In genomic region chr1:8390707-8391106, GRCh38 we compare ENCODE assay signal across 16 cellular contexts.
DNase-seq lines count a peak whose midpoint lies in the region; ATAC-seq and TF ChIP-seq lines count a peak whose summit lies in the region.
"Had no signal": no experiment of that assay in that cellular context is flagged by ENCODE, and none has a peak within 500 bp of the region (broad histone marks: within the 10 kb centered on the region; RNA-seq: fewer than 3 reads in every experiment).

No MANE protein-coding gene starts in this region.

- no peak overlapping the region for H3K4me3 Mint-ChIP-seq in activated naive CD4-positive, alpha-beta T cell treated with anti-CD3 and anti-CD28 coated beads for 36 hours
- no peak overlapping the region for H3K4me3 Mint-ChIP-seq in effector memory CD8-positive, alpha-beta T cell
- H3K4me3 Mint-ChIP-seq in stimulated activated naive B cell treated with anti-CD40 and anti-IgM and Interleukin-4, amounts not matched to agents 10 μg/mL and 1 μg/mL and 100 μg/mL, for 72 hours = peak overlapping the region in 1 of 2 donors; percentile 26
- H3K4me3 Mint-ChIP-seq: GM23338 had no signal

- no peaks in the 10 kb centered on the region for H3K9me3 Mint-ChIP-seq in activated naive CD4-positive, alpha-beta T cell treated with anti-CD3 and anti-CD28 coated beads for 36 hours
- no peaks in the 10 kb centered on the region for H3K9me3 Mint-ChIP-seq in effector memory CD8-positive, alpha-beta T cell
- no peaks in the 10 kb centered on the region for H3K9me3 Mint-ChIP-seq in stimulated activated naive B cell treated with anti-CD40 and anti-IgM and Interleukin-4, amounts not matched to agents 10 μg/mL and 1 μg/mL and 100 μg/mL, for 72 hours
- H3K9me3 Mint-ChIP-seq: GM23338 had no signal

- no peaks in the 10 kb centered on the region for H3K27me3 ChIP-seq in Karpas-422 (ENCODE audit: low read length)
- H3K27me3 ChIP-seq in foreskin keratinocyte = no peaks in the 10 kb centered on the region
- H3K27me3 ChIP-seq: gastroesophageal sphincter had no signal

- H3K4me1 ChIP-seq in Karpas-422 (ENCODE audit: low read length) (peaks cover 81% of the 10 kb centered on the region), foreskin keratinocyte (peaks cover 11% of the 10 kb centered on the region)

- no peaks in the 10 kb centered on the region for H3K9me2 ChIP-seq in Karpas-422 (replicated peaks; ENCODE audit: insufficient read depth, low read length)

- intact Hi-C loops in activated naive CD4-positive, alpha-beta T cell treated with anti-CD3 and anti-CD28 coated beads for 36 hours (cut with micrococcal nuclease) = loop anchor here (10.0 kb wide), 2 partner anchors 424 to 484 kb away; partner anchors contain the start of genes ENO1 and RERE

- TF ChIP-seq CTCF in foreskin keratinocyte (conservative IDR thresholded peaks at IDR 0.05) = no peak

- H3K27ac ChIP-seq in Karpas-422 (ENCODE audit: low read length) (peak overlapping the region; percentile 71), foreskin keratinocyte (no peak overlapping the region)
- H3K27ac ChIP-seq: epithelial cell of prostate had no signal

- peaks cover 17% of the 10 kb centered on the region for H3K36me3 Mint-ChIP-seq in activated naive CD4-positive, alpha-beta T cell treated with anti-CD3 and anti-CD28 coated beads for 36 hours (ENCODE audit: low read depth)
- H3K36me3 Mint-ChIP-seq in effector memory CD8-positive, alpha-beta T cell (ENCODE audit: insufficient read depth) = peaks cover 18% of the 10 kb centered on the region
- H3K36me3 Mint-ChIP-seq in stimulated activated naive B cell treated with anti-CD40 and anti-IgM and Interleukin-4, amounts not matched to agents 10 μg/mL and 1 μg/mL and 100 μg/mL, for 72 hours = peaks cover 33 to 58% of the 10 kb centered on the region in 2 donors

- H3K4me1 Mint-ChIP-seq in activated naive CD4-positive, alpha-beta T cell treated with anti-CD3 and anti-CD28 coated beads for 36 hours (ENCODE audit: low read depth) = peaks cover 84% of the 10 kb centered on the region
- peaks cover 48 to 64% of the 10 kb centered on the region in 2 donors for H3K4me1 Mint-ChIP-seq in effector memory CD8-positive, alpha-beta T cell (ENCODE audit: low read depth in 2 of 2)
- peaks cover 47 to 66% of the 10 kb centered on the region in 2 donors for H3K4me1 Mint-ChIP-seq in stimulated activated naive B cell treated with anti-CD40 and anti-IgM and Interleukin-4, amounts not matched to agents 10 μg/mL and 1 μg/mL and 100 μg/mL, for 72 hours

- no peak overlapping the region for H2AFZ ChIP-seq in Karpas-422 (ENCODE audit: low read length)
- H2AFZ ChIP-seq: GM23338 had no signal

- peak overlapping the region; percentile 47 for H3K27ac Mint-ChIP-seq in activated naive CD4-positive, alpha-beta T cell treated with anti-CD3 and anti-CD28 coated beads for 36 hours
- peak overlapping the region; percentile 66 to 86 for H3K27ac Mint-ChIP-seq in effector memory CD8-positive, alpha-beta T cell
- peak overlapping the region; percentile 74 for H3K27ac Mint-ChIP-seq in stimulated activated naive B cell treated with anti-CD40 and anti-IgM and Interleukin-4, amounts not matched to agents 10 μg/mL and 1 μg/mL and 100 μg/mL, for 72 hours
- H3K27ac Mint-ChIP-seq: GM23338 had no signal

- peaks cover 73% of the 10 kb centered on the region for H3K36me3 ChIP-seq in Karpas-422 (ENCODE audit: insufficient read depth, low read length)

- H3K9ac ChIP-seq in Karpas-422 (ENCODE audit: low read length) = no peak overlapping the region

- no peaks in the 10 kb centered on the region for H3K27me3 Mint-ChIP-seq in activated naive CD4-positive, alpha-beta T cell treated with anti-CD3 and anti-CD28 coated beads for 36 hours (ENCODE audit: low read depth)
- no peaks in the 10 kb centered on the region for H3K27me3 Mint-ChIP-seq in effector memory CD8-positive, alpha-beta T cell
- no peaks in the 10 kb centered on the region for H3K27me3 Mint-ChIP-seq in stimulated activated naive B cell treated with anti-CD40 and anti-IgM and Interleukin-4, amounts not matched to agents 10 μg/mL and 1 μg/mL and 100 μg/mL, for 72 hours

- CTCF ChIA-PET in activated naive CD4-positive, alpha-beta T cell treated with anti-CD3 and anti-CD28 coated beads for 36 hours (lab: Charles Lee) = interaction anchor here (0.7 to 1.3 kb wide), 2 partner anchors 9 to 131 kb away, joined by 3 to 4 read pairs; no protein-coding TSS in a partner anchor

- ATAC-seq in effector memory CD8-positive, alpha-beta T cell (replicated peaks) = no peak
- ATAC-seq in stimulated activated naive B cell treated with anti-CD40 and anti-IgM and Interleukin-4, amounts not matched to agents 10 μg/mL and 1 μg/mL and 100 μg/mL, for 72 hours (replicated peaks) = no peak
- ATAC-seq in foreskin keratinocyte = no peak
- ATAC-seq: gastroesophageal sphincter, GM12878, GM23338 had no signal

- no peak for DNase-seq in activated naive CD4-positive, alpha-beta T cell treated with anti-CD3 and anti-CD28 coated beads for 36 hours
- DNase-seq in activated naive CD4-positive, alpha-beta T cell (lab: John Stamatoyannopoulos, UW) = no peak
- DNase-seq in Karpas-422 (no peak), foreskin keratinocyte (no peak), NCI-H1417 treated with DMSO at 0.1 percent for 48 hours (lab: John Stamatoyannopoulos, UW) (no peak), NCI-H524 (lab: John Stamatoyannopoulos, UW) (no peak)
- no peak for DNase-seq in effector memory CD8-positive, alpha-beta T cell
- DNase-seq in stimulated activated naive B cell treated with anti-CD40 and anti-IgM and Interleukin-4, amounts not matched to agents 10 μg/mL and 1 μg/mL and 100 μg/mL, for 72 hours = no peak
- DNase-seq: aorta, NCI-H1105 treated with DMSO at 0.1 percent for 48 hours, NCI-H2171 treated with DMSO at 0.1 percent for 48 hours, NCI-H82 had no signal

- no peaks in the 10 kb centered on the region for H3K9me3 ChIP-seq in Karpas-422 (ENCODE audit: low read length)
- H3K9me3 ChIP-seq: gastroesophageal sphincter had no signal

- peak overlapping the region; percentile 52 for H3K4me2 ChIP-seq in Karpas-422 (ENCODE audit: low read depth, low read length, poor library complexity, severe bottlenecking)
- H3K4me2 ChIP-seq: GM23338 had no signal

- H3K4me3 ChIP-seq in Karpas-422 (ENCODE audit: low read length) = no peak overlapping the region
- H3K4me3 ChIP-seq: gastroesophageal sphincter, GM12878, GM23338 had no signal

- peaks cover 97% of the 10 kb centered on the region for H3K79me2 ChIP-seq in Karpas-422 (ENCODE audit: low read length)

- peaks cover 79% of the 10 kb centered on the region for H4K20me1 ChIP-seq in Karpas-422 (ENCODE audit: insufficient read depth, low read depth, low read length)
